10 cellular contexts compared by ENCODE assay signal in the genomic region with DNA sequence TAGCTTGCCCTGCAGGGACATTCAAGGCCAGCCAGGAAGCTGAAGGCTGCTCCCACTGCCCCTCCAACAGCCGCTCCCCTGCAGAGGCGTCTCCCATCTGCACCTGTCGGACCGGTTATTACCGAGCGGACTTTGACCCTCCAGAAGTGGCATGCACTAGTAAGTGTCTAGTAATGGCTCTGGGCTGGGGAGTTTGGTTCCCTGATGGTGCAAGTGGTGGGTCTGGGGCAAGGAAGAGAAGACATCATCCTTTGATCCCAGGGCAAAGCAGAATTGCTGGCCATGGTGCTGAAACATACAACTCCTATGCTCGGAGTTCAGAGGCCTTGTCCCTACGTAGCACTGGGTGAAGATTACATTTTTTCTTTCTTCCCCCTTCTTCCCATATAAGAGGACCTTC.
DNase-seq lines count a peak whose midpoint lies in the region; ATAC-seq, FAIRE-seq and TF ChIP-seq lines count a peak whose summit lies in the region.
"Had no signal": no experiment of that assay in that cellular context is flagged by ENCODE, and none has a peak within 500 bp of the region (broad histone marks: within the 10 kb centered on the region; RNA-seq: fewer than 3 reads in every experiment).

No MANE protein-coding gene starts in this region.

- TF ChIP-seq POLR2A in GM12878 (IDR thresholded peaks at IDR 0.05; ENCODE audit: low read depth, low read length): no peak

- H3K4me1 ChIP-seq in GM12878 (ENCODE audit: control insufficient read depth, insufficient read depth, low read length): no peaks in the 10 kb centered on the region
- H3K4me1 ChIP-seq: thyroid gland had no signal

- no peak for TF ChIP-seq EP300 in GM12878 (IDR thresholded peaks at IDR 0.05; ENCODE audit: borderline replicate concordance in 1 of 2, control insufficient read depth in 1 of 2, low read depth in 2 of 2, low read length in 2 of 2)

- TF ChIP-seq CTCF in GM12878 (IDR thresholded peaks at IDR 0.05 in 2 of 3, conservative IDR thresholded peaks at IDR 0.05 in 1 of 3; ENCODE audit: control insufficient read depth in 2 of 3, extremely low read depth in 1 of 3, insufficient read depth in 1 of 3, low read depth in 3 of 3, low read length in 3 of 3) (no peak), neural crest cell (conservative IDR thresholded peaks at IDR 0.05) (no peak)

- intact Hi-C loops in GM12878 (cut with micrococcal nuclease; ENCODE audit: unreplicated experiment): no loop called here

- DNase-seq in DMS 273 (lab: John Stamatoyannopoulos, UW; ENCODE audit: unreplicated experiment): peak; percentile 45
- DNase-seq in DMS 273 treated with DMSO at 0.1 percent for 48 hours (lab: John Stamatoyannopoulos, UW): no peak
- DNase-seq in MG63: peak; percentile 17
- DNase-seq in GM12878 (ENCODE audit: low read depth, low spot score): no peak
- DNase-seq in neural crest cell (ENCODE audit: low read depth, low spot score): peak; percentile 58
- no peak for DNase-seq in SIG-M5 treated with dmso at 0.1 percent for 504 hours (lab: John Stamatoyannopoulos, UW; ENCODE audit: unreplicated experiment)
- no peak for DNase-seq in GOT3 (lab: John Stamatoyannopoulos, UW)
- DNase-seq: T-cell had no signal

- H3K27me3 Mint-ChIP-seq in neural crest cell (ENCODE audit: low read depth): no peaks in the 10 kb centered on the region

- 93% methylated on average over 8 of the region's 8 CpGs for WGBS in GM12878 (ENCODE audit: insufficient coverage, insufficient replicate concordance, low lambda C conversion rate, missing lambda C conversion rate)

- in situ Hi-C loops in GM12878 (cut with MboI): no loop called here

- H3K4me3 ChIP-seq in MG63 (no peak overlapping the region), GM12878 (no peak overlapping the region)
- H3K4me3 ChIP-seq: thyroid gland had no signal

- SMC1A ChIA-PET in GM12878 (lab: Charles Lee; ENCODE audit: uncharacterized antibody, unreplicated experiment): interaction anchor here (0.7 to 1.1 kb wide), 2 partner anchors 8 to 13 kb away, joined by 3 read pairs; no protein-coding TSS in a partner anchor

- no peak overlapping the region for H2AFZ ChIP-seq in GM12878 (ENCODE audit: control insufficient read depth, low read depth, low read length)

- no peaks in the 10 kb centered on the region for H4K20me1 ChIP-seq in GM12878 (ENCODE audit: control insufficient read depth, insufficient read depth)

- no peaks in the 10 kb centered on the region for H3K36me3 ChIP-seq in MG63
- peaks cover 0 to 1% of the 10 kb centered on the region in 2 experiments; a peak in 2 of 4 replicates for H3K36me3 ChIP-seq in GM12878 (ENCODE audit: control insufficient read depth in 2 of 2, insufficient read depth in 2 of 2, low read length in 1 of 2)
- H3K36me3 ChIP-seq: thyroid gland had no signal

- no peak overlapping the region for H3K9ac ChIP-seq in GM12878 (ENCODE audit: control insufficient read depth, insufficient read depth, low read length)

- RAD21 ChIA-PET in GM12878 (lab: Charles Lee; ENCODE audit: unreplicated experiment): no interaction called here

- BruUV-seq in GM12878 (replicated peaks; lab: Mats Ljungman, UMichigan): no TSS peak

- H3K27me3 ChIP-seq in MG63 (no peaks in the 10 kb centered on the region; the same call in 1 of the 2 replicates), GM12878 (replicated peaks in 1 of 2; ENCODE audit: control insufficient read depth in 2 of 2, insufficient read depth in 2 of 2, low read length in 1 of 2) (no peaks in the 10 kb centered on the region)
- H3K27me3 ChIP-seq: thyroid gland had no signal

- no peaks in the 10 kb centered on the region for H3K36me3 Mint-ChIP-seq in neural crest cell (ENCODE audit: low read depth)
- H3K36me3 Mint-ChIP-seq: T-cell had no signal

- H3K27ac ChIP-seq in GM12878 (ENCODE audit: control insufficient read depth, insufficient read depth): no peak overlapping the region
- H3K27ac ChIP-seq: thyroid gland had no signal

- FAIRE-seq in GM12878 (lab: Jason Lieb, UNC): no peak

- H3K4me3 Mint-ChIP-seq in neural crest cell: no peak overlapping the region
- H3K4me3 Mint-ChIP-seq: T-cell had no signal

- no peaks in the 10 kb centered on the region for H3K79me2 ChIP-seq in GM12878 (ENCODE audit: control insufficient read depth, insufficient read depth, low read length)

- H3K9me3 Mint-ChIP-seq in neural crest cell: no peaks in the 10 kb centered on the region

- no peak for TF ChIP-seq RAD21 in GM12878 (IDR thresholded peaks at IDR 0.05; ENCODE audit: insufficient read depth, low read depth, low read length)

- peaks cover 5% of the 10 kb centered on the region for H3K4me1 Mint-ChIP-seq in neural crest cell
- H3K4me1 Mint-ChIP-seq: T-cell had no signal

- POLR2A ChIA-PET in GM12878 (lab: Charles Lee): no interaction called here

- no peak overlapping the region for H3K27ac Mint-ChIP-seq in neural crest cell (ENCODE audit: unreplicated experiment)
- H3K27ac Mint-ChIP-seq: T-cell had no signal

- no peaks in the 10 kb centered on the region for H3K9me3 ChIP-seq in MG63
- H3K9me3 ChIP-seq in GM12878 (replicated peaks; ENCODE audit: control insufficient read depth, insufficient read depth, low read length): no peaks in the 10 kb centered on the region
- H3K9me3 ChIP-seq: thyroid gland had no signal

- CTCF ChIA-PET in GM12878 (lab: Yijun Ruan, JAX): no interaction called here

- ATAC-seq in GM12878 (no peak), GM21367 (IDR thresholded peaks at IDR 0.05; ENCODE audit: unreplicated experiment) (no peak)
- ATAC-seq: T-cell had no signal

- H3K4me2 ChIP-seq in GM12878 (ENCODE audit: control insufficient read depth, insufficient read depth): no peak overlapping the region

TF ChIP-seq in GM12878, 131 proteins besides CTCF, POLR2A, EP300 and RAD21:
- TF ChIP-seq NFXL1 (IDR thresholded peaks at IDR 0.05; ENCODE audit: borderline replicate concordance) (no peak), ZNF592 (IDR thresholded peaks at IDR 0.05) (no peak), REST (IDR thresholded peaks at IDR 0.05; ENCODE audit: low read depth, low read length) (peak; percentile 90), JUNB (IDR thresholded peaks at IDR 0.05) (no peak)

Comparison
In these comparisons a context has a peak if more than half of its experiments do, and no peak if none do; other contexts are left out.
1. DNase-seq: peak in DMS 273 (single experiment), MG63 (single experiment) and neural crest cell (single experiment); none in DMS 273 treated with DMSO at 0.1 percent for 48 hours (single experiment), GM12878 (single experiment), SIG-M5 treated with dmso at 0.1 percent for 504 hours (single experiment) and GOT3 (single experiment).